Comparison of ENCODE assay signal across 8 cellular contexts in genomic region chr11:19557720-19558140, GRCh38.
A peak's percentile ranks its signal among the peaks of the same experiment; 100 is the strongest.
DNase-seq lines count a peak whose midpoint lies in the region; ATAC-seq and TF ChIP-seq lines count a peak whose summit lies in the region.

No MANE protein-coding gene starts in this region.

- TF ChIP-seq CTCF in LNCAP (IDR thresholded peaks at IDR 0.05) (peak; percentile 88), left ventricle myocardium inferior (IDR thresholded peaks at IDR 0.05; ENCODE audit: borderline replicate concordance) (peak; percentile 94)

- peak; percentile 70 to 73 for DNase-seq in NCI-H2081 (lab: John Stamatoyannopoulos, UW)
- DNase-seq in NCI-H2081 treated with DMSO at 0.1 percent for 48 hours (lab: John Stamatoyannopoulos, UW) = no peak
- peak; percentile 50 for DNase-seq in SKM-1 treated with dmso at 0.1 percent for 144 hours (lab: John Stamatoyannopoulos, UW; ENCODE audit: unreplicated experiment)
- DNase-seq in activated naive CD8-positive, alpha-beta T cell treated with anti-CD3 and anti-CD28 coated beads, Interleukin-2, amount 50 U/mL, for 16 hours (ENCODE audit: low read depth, low spot score) = peak; percentile 18
- DNase-seq in left ventricle myocardium inferior = peak; percentile 77
- peak; percentile 45 for DNase-seq in renal cortical epithelial cell (ENCODE audit: low read depth)

- H3K4me3 ChIP-seq in left ventricle myocardium inferior = no peak overlapping the region

- H3K27me3 ChIP-seq in left ventricle myocardium inferior (ENCODE audit: low read depth) = no peaks in the 10 kb centered on the region

- H3K9me3 ChIP-seq in left ventricle myocardium inferior (replicated peaks) = no peaks in the 10 kb centered on the region

- no peaks in the 10 kb centered on the region for H3K36me3 ChIP-seq in left ventricle myocardium inferior

- H3K4me1 ChIP-seq in left ventricle myocardium inferior = peaks cover 6% of the 10 kb centered on the region

- H3K27ac ChIP-seq in left ventricle myocardium inferior (replicated peaks) = no peak overlapping the region

- ATAC-seq in HG03139 (IDR thresholded peaks at IDR 0.05; ENCODE audit: unreplicated experiment) = no peak

- intact Hi-C loops in left ventricle myocardium inferior (cut with micrococcal nuclease) = loop anchor here (5.0 kb wide), 1 partner anchor 345 kb away; no protein-coding TSS in a partner anchor
